Comparison of ENCODE assay signal across 19 cellular contexts in the genomic region with DNA sequence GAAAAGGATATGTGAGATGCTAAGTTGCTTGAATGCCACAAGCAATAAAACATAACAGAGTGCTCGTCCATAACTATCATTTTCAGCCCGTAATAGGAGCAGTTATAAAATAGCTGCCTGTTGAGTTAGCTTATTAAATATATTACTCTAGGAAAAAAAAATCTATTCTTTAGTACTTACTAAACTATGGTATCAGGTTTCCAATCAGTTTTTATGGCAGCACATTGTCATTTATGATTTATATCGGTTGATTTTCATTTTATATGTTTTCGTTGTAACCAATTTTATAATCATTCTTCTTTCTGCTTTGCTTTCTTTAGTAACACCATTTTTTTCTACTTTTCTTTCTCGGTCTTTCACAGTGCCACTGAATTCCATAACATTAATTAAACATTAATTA. TPM values are rescaled to one million over a fixed set of nuclear protein-coding genes. Genes with fewer than 3 reads are reported as not detected.
A peak's percentile ranks its signal among the peaks of the same experiment; 100 is the strongest.
DNase-seq lines count a peak whose midpoint lies in the region; FAIRE-seq and TF ChIP-seq lines count a peak whose summit lies in the region.
"Had no signal": no experiment of that assay in that cellular context is flagged by ENCODE, and none has a peak within 500 bp of the region (broad histone marks: within the 10 kb centered on the region; RNA-seq: fewer than 3 reads in every experiment).

No MANE protein-coding gene starts in this region.

- H3K27me3 ChIP-seq in smooth muscle cell (ENCODE audit: low read depth) = no peaks in the 10 kb centered on the region

- H3K79me2 ChIP-seq in smooth muscle cell (ENCODE audit: low read depth) = no peaks in the 10 kb centered on the region

- no peak for FAIRE-seq in GM19239 (lab: Jason Lieb, UNC)
- FAIRE-seq: GM12891, GM18507, H54 had no signal

- POLR2A ChIA-PET in HEK293 (lab: Yijun Ruan, JAX) (no interaction called here), HEK293T (lab: Yijun Ruan, JAX) (no interaction called here)

- H2AFZ ChIP-seq in smooth muscle cell (ENCODE audit: low read depth) = no peak overlapping the region

- H3K36me3 ChIP-seq in HEK293 (ENCODE audit: control insufficient read depth in 2 of 2, insufficient read depth in 1 of 2, low read length in 2 of 2) (peaks cover 3 to 43% of the 10 kb centered on the region in 2 experiments; a peak in 1 of 3 replicates), mesodermal cell (ENCODE audit: control insufficient read depth, insufficient read depth, low read length) (peaks cover 55% of the 10 kb centered on the region), smooth muscle cell (ENCODE audit: low read depth) (peaks cover 23% of the 10 kb centered on the region)

- peaks cover 11% of the 10 kb centered on the region for H3K4me1 ChIP-seq in HEK293 (ENCODE audit: control insufficient read depth, insufficient read depth, low read length)
- H3K4me1 ChIP-seq in mesodermal cell (ENCODE audit: control insufficient read depth, insufficient read depth, low read length, poor library complexity, severe bottlenecking) = peaks cover 4% of the 10 kb centered on the region
- H3K4me1 ChIP-seq in smooth muscle cell (ENCODE audit: low read depth) = peaks cover 16% of the 10 kb centered on the region
- H3K4me1 ChIP-seq: HAP-1 had no signal

- peaks cover 6% of the 10 kb centered on the region for H4K20me1 ChIP-seq in smooth muscle cell (ENCODE audit: low read depth)

- H3K9me3 ChIP-seq in HEK293 (ENCODE audit: control insufficient read depth, insufficient read depth, low read depth, low read length) (no peaks in the 10 kb centered on the region), mesodermal cell (ENCODE audit: control insufficient read depth, low read length) (no peaks in the 10 kb centered on the region), smooth muscle cell (replicated peaks; ENCODE audit: low read depth) (no peaks in the 10 kb centered on the region)
- H3K9me3 ChIP-seq: HAP-1 had no signal

- no peak for DNase-seq in HEK293T (ENCODE audit: extremely low spot score)
- DNase-seq in smooth muscle cell (lab: John Stamatoyannopoulos, UW; ENCODE audit: unreplicated experiment) = no peak
- DNase-seq in GM19239 (ENCODE audit: insufficient read length, low spot score) = no peak
- DNase-seq in stimulated activated CD4-positive, alpha-beta T cell treated with anti-CD3 and anti-CD28 coated beads, Interleukin-1b, Interleukin-23, amount 100 ng/mL, for 48 hours = no peak
- DNase-seq: C1 segment of cervical spinal cord; Calu3; CD4-positive, alpha-beta memory T cell; COR-L47; DMS153; GF-D8; GOT3 had no signal

- H3K4me3 ChIP-seq in HEK293 (ENCODE audit: low read depth, low read length) (no peak overlapping the region), mesodermal cell (ENCODE audit: extremely low read depth, insufficient read depth, low read length, poor library complexity, severe bottlenecking) (no peak overlapping the region), smooth muscle cell (no peak overlapping the region)
- H3K4me3 ChIP-seq: HAP-1 had no signal

- H3K27ac ChIP-seq in HEK293 (ENCODE audit: extremely low read depth, low read depth, low read length) (no peak overlapping the region), mesodermal cell (ENCODE audit: low read depth, low read length, severe bottlenecking) (peak overlapping the region; percentile 17), smooth muscle cell (ENCODE audit: low read depth) (peak overlapping the region; percentile 71)

- H3K9ac ChIP-seq in smooth muscle cell (ENCODE audit: low read depth) = no peak overlapping the region

- peaks cover 5% of the 10 kb centered on the region for H3F3A ChIP-seq in smooth muscle cell (ENCODE audit: low read depth)

- no peak for TF ChIP-seq CTCF in HEK293 (tag by site-specific recombination; IDR thresholded peaks at IDR 0.05)
- TF ChIP-seq CTCF in smooth muscle cell (IDR thresholded peaks at IDR 0.05; ENCODE audit: borderline replicate concordance, insufficient read depth, poor library complexity, severe bottlenecking) = no peak

- 96 to 100% methylated on average over 1 to 3 of the region's 5 CpGs for WGBS in mesodermal cell (ENCODE audit: insufficient coverage in 2 of 2), 2 experiments
- 63% methylated on average over 5 of the region's 5 CpGs for WGBS in smooth muscle cell (ENCODE audit: low lambda C conversion rate)

- CTCF ChIA-PET in HEK293 (lab: Yijun Ruan, JAX) = interaction anchor here (1.1 kb wide), 1 partner anchor 10 kb away, joined by 3 read pairs; no protein-coding TSS in a partner anchor
- CTCF ChIA-PET in HEK293T (lab: Yijun Ruan, JAX) = no interaction called here

- peak overlapping the region; percentile 72 for H3K4me2 ChIP-seq in smooth muscle cell

TF ChIP-seq in HEK293, 187 proteins besides CTCF, POLR2A, EP300 and RAD21:
- peak; percentile 27; the same call in 1 of the 2 replicates for TF ChIP-seq ZNF843 (tag by site-specific recombination; IDR thresholded peaks at IDR 0.05)
- no peak for TF ChIP-seq GLIS2 (tag by site-specific recombination; IDR thresholded peaks at IDR 0.05)
- 0 out of 2 replicates have a peak, but pooled peaks have one; percentile 14 for TF ChIP-seq SCRT2 (tag by site-specific recombination; IDR thresholded peaks at IDR 0.05)
- TF ChIP-seq, protein P1, sequence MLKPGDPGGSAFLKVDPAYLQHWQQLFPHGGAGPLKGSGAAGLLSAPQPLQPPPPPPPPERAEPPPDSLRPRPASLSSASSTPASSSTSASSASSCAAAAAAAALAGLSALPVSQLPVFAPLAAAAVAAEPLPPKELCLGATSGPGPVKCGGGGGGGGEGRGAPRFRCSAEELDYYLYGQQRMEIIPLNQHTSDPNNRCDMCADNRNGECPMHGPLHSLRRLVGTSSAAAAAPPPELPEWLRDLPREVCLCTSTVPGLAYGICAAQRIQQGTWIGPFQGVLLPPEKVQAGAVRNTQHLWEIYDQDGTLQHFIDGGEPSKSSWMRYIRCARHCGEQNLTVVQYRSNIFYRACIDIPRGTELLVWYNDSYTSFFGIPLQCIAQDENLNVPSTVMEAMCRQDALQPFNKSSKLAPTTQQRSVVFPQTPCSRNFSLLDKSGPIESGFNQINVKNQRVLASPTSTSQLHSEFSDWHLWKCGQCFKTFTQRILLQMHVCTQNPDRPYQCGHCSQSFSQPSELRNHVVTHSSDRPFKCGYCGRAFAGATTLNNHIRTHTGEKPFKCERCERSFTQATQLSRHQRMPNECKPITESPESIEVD (tag by site-specific recombination; IDR thresholded peaks at IDR 0.05) = peak; percentile 67
- TF ChIP-seq FEZF1 (tag by site-specific recombination; IDR thresholded peaks at IDR 0.05) = 0 out of 2 replicates have a peak, but pooled peaks have one; percentile 29
- 0 out of 2 replicates have a peak, but pooled peaks have one; percentile 15 for TF ChIP-seq BCL11B (tag by site-specific recombination; IDR thresholded peaks at IDR 0.05; ENCODE audit: low read depth)

TF ChIP-seq in HEK293T, 16 proteins besides CTCF, POLR2A, EP300 and RAD21:
- no peak for TF ChIP-seq FOXA1 (IDR thresholded peaks at IDR 0.05)
- no peak for TF ChIP-seq SP1 (IDR thresholded peaks at IDR 0.05)
- TF ChIP-seq, protein P2, sequence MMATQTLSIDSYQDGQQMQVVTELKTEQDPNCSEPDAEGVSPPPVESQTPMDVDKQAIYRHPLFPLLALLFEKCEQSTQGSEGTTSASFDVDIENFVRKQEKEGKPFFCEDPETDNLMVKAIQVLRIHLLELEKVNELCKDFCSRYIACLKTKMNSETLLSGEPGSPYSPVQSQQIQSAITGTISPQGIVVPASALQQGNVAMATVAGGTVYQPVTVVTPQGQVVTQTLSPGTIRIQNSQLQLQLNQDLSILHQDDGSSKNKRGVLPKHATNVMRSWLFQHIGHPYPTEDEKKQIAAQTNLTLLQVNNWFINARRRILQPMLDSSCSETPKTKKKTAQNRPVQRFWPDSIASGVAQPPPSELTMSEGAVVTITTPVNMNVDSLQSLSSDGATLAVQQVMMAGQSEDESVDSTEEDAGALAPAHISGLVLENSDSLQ (IDR thresholded peaks at IDR 0.05) = peak; percentile 73
- TF ChIP-seq LEF1 (IDR thresholded peaks at IDR 0.05; ENCODE audit: borderline replicate concordance) = no peak
- no peak for TF ChIP-seq BHLHE40 (IDR thresholded peaks at IDR 0.05; ENCODE audit: borderline replicate concordance)
- TF ChIP-seq FOXM1 (IDR thresholded peaks at IDR 0.05; ENCODE audit: borderline replicate concordance) = no peak
TF ChIP-seq in HEK293T: peak in this region for 1.

RNA-seq across cellular contexts. Expression of a gene that starts 51.9 kb away (rescaled TPM):
- polyA plus RNA-seq in mesodermal cell (2013, experiment 1 of 2) = 38.2 TPM
- polyA plus RNA-seq in mesodermal cell (2013, experiment 2 of 2) = 36.8 TPM
- total RNA-seq in smooth muscle cell = 44.9 and 63.6 TPM in 2 replicates
- polyA plus RNA-seq in smooth muscle cell = 31.4 and 32.4 TPM in 2 replicates
- total RNA-seq: A172; Calu3; CD4-positive, alpha-beta memory T cell; G401 had no signal
- polyA plus RNA-seq: CD4-positive, alpha-beta memory T cell had no signal
